In the genomic region with DNA sequence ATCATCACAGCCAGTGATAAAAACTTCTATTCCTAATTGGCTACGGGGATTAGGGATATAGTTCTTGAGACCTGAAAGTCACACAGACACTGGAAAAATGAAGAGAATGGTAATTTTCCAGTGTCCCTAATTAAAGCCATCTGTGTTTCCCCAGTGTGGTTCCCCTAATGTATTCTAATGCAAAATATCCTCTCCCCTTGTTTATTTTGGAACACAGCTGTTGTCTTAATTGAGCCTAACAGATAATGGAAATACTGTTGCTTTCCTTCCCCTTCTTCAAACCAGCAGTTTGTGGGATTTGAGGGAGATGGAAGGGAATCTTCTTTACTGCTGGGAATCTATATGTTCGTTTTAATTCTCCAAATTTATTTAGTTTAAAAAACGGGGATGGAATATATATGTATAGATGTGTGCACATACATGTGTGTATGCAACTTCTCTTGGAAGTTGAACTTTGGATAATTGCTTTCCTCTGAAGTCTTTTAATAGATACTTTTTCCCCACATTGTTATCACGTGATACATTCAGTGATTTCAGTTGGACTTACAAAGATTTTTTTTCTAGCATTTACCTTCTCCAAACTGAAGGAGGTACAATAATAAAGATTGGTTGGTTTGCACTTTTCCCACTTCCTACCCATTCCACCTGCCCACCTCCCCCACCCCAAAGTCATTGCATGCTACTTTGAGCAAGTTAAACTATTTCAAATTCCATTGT, we compare ENCODE assay signal across 1 cellular context.
TF ChIP-seq lines count a peak whose summit lies in the region.

No MANE protein-coding gene starts in this region.

TF ChIP-seq in A549, 52 proteins besides CTCF, POLR2A, EP300 and RAD21 (continued from another document):
- TF ChIP-seq, protein P1, sequence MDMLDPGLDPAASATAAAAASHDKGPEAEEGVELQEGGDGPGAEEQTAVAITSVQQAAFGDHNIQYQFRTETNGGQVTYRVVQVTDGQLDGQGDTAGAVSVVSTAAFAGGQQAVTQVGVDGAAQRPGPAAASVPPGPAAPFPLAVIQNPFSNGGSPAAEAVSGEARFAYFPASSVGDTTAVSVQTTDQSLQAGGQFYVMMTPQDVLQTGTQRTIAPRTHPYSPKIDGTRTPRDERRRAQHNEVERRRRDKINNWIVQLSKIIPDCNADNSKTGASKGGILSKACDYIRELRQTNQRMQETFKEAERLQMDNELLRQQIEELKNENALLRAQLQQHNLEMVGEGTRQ (IDR thresholded peaks at IDR 0.05) = peak; percentile 31; the same call in 1 of the 2 replicates
